12 cellular contexts compared by ENCODE assay signal in genomic region chr4:101156619-101157310, GRCh38.
DNase-seq lines count a peak whose midpoint lies in the region; ATAC-seq and TF ChIP-seq lines count a peak whose summit lies in the region.
"Had no signal": no experiment of that assay in that cellular context is flagged by ENCODE, and none has a peak within 500 bp of the region (broad histone marks: within the 10 kb centered on the region; RNA-seq: fewer than 3 reads in every experiment).

No MANE protein-coding gene starts in this region.

- ATAC-seq in RWPE2 (ENCODE audit: low read depth) (no peak), GM18517 (IDR thresholded peaks at IDR 0.05; ENCODE audit: unreplicated experiment) (no peak), HG02938 (IDR thresholded peaks at IDR 0.05; ENCODE audit: unreplicated experiment) (no peak), HG03039 (IDR thresholded peaks at IDR 0.05; ENCODE audit: unreplicated experiment) (no peak)
- ATAC-seq: right cardiac atrium had no signal

- H3K36me3 ChIP-seq in RWPE2 (ENCODE audit: low read depth): no peaks in the 10 kb centered on the region

- H3K27ac ChIP-seq in RWPE2 (ENCODE audit: poor library complexity, severe bottlenecking): peak overlapping the region; percentile 76
- H3K27ac ChIP-seq in epithelial cell of prostate: peak overlapping the region; percentile 31
- H3K27ac ChIP-seq: VCaP had no signal

- peak; percentile 4 for DNase-seq in stimulated activated CD4-positive, alpha-beta T cell treated with anti-CD3 and anti-CD28 coated beads, Interleukin-15, amount 100 ng/mL, for 24 hours
- no peak for DNase-seq in stimulated activated CD4-positive, alpha-beta T cell treated with anti-CD3 and anti-CD28 coated beads, Interleukin-2, amount 100 ng/mL, for 48 hours
- no peak for DNase-seq in RWPE2 (ENCODE audit: low spot score)
- DNase-seq in epithelial cell of prostate (ENCODE audit: low read depth, low spot score): no peak
- DNase-seq in activated CD4-positive, CD25-positive, alpha-beta regulatory T cell treated with anti-CD3 and anti-CD28 coated beads, Interleukin-2, amount 50 U/mL, for 72 hours: no peak
- DNase-seq: AML-193, hypothalamus, right cardiac atrium had no signal

- H3K4me1 ChIP-seq in RWPE2 (ENCODE audit: insufficient read depth, poor library complexity, severe bottlenecking): peaks cover 50% of the 10 kb centered on the region

- H3K27me3 ChIP-seq in RWPE2 (ENCODE audit: insufficient read depth, poor library complexity, severe bottlenecking): no peaks in the 10 kb centered on the region

- H3K9me3 ChIP-seq in RWPE2 (ENCODE audit: severe bottlenecking): no peaks in the 10 kb centered on the region

- no peak for TF ChIP-seq CTCF in RWPE2 (IDR thresholded peaks at IDR 0.05; ENCODE audit: poor library complexity, severe bottlenecking)

- H3K4me3 ChIP-seq in RWPE2 (ENCODE audit: severe bottlenecking): no peak overlapping the region
